In the genomic region with DNA sequence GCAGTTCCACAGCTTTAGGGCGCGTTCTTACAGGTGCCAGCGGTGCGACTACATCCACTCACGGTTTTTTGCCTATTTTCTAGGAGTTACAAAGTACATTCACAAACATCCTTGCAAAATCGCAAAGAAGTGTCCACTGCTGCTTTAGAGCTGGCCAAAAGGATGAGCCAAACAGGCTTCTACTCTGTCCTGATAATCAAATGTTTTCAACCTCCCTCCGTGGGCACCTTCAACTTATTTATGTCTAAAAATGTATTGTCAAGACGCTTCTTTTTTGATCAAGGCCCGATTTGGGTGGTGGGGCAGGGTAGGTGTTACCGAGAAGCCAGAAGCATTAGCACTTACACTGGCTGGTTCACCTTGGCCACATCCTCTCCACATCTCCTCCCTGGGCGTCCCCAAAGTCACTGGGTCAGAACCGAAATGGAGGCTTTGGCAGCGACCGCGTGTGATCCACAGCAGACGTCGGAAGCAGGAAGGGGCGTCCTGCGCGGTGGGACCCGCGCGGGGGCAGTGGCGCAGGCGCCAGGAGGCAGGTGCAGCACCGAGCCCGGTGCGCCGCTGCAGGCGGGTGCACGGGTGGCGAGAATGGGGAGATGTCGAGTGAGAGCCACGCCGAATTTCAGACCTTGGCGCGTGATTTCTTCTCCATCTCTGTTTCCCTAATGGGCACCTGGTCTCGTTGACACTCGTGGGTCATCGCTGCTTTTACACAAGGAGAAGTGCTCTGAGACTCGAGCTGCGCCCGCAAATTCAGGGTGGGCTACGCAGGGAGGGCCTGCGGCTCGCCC, we compare ENCODE assay signal across 13 cellular contexts. TPM values are rescaled to one million over a fixed set of nuclear protein-coding genes. Genes with fewer than 3 reads are reported as not detected.
DNase-seq lines count a peak whose midpoint lies in the region; ATAC-seq and TF ChIP-seq lines count a peak whose summit lies in the region.
"Had no signal": no experiment of that assay in that cellular context is flagged by ENCODE, and none has a peak within 500 bp of the region (broad histone marks: within the 10 kb centered on the region; RNA-seq: fewer than 3 reads in every experiment).

No MANE protein-coding gene starts in this region.

- ATAC-seq in GM23338: no peak
- ATAC-seq in WTC11: no peak
- ATAC-seq in GM18909 (IDR thresholded peaks at IDR 0.05; ENCODE audit: poor library complexity, unreplicated experiment): no peak

- no peak overlapping the region for H3K4ac ChIP-seq in mesenchymal stem cell (ENCODE audit: low read depth in 1 of 2, low read length in 2 of 2)

- H3K9me2 ChIP-seq in GM23338 (ENCODE audit: insufficient read depth) (no peaks in the 10 kb centered on the region), neural cell (ENCODE audit: insufficient read depth, low read length) (no peaks in the 10 kb centered on the region)

- H3K79me2 ChIP-seq in GM23338 (replicated peaks; ENCODE audit: insufficient read depth): no peaks in the 10 kb centered on the region
- no peaks in the 10 kb centered on the region for H3K79me2 ChIP-seq in neural cell (replicated peaks; ENCODE audit: insufficient read depth, low read length)

- H3K36me3 Mint-ChIP-seq in GM23338 (ENCODE audit: low read depth) (peaks cover 20% of the 10 kb centered on the region), WTC11 (peaks cover 11% of the 10 kb centered on the region)

- H2BK15ac ChIP-seq in mesenchymal stem cell (ENCODE audit: low read depth, poor library complexity, severe bottlenecking): no peak overlapping the region

- H3K9ac ChIP-seq in neural cell (ENCODE audit: low read length): no peak overlapping the region
- H3K9ac ChIP-seq in mesenchymal stem cell (ENCODE audit: low read length): no peak overlapping the region

- peaks cover 6% of the 10 kb centered on the region; the same call in 1 of the 2 replicates for H4K20me1 ChIP-seq in GM23338 (replicated peaks; ENCODE audit: insufficient read depth)
- no peaks in the 10 kb centered on the region for H4K20me1 ChIP-seq in neural cell (ENCODE audit: insufficient read depth)

- DNase-seq in DMS53 (lab: John Stamatoyannopoulos, UW) (peak; percentile 33), DMS53 treated with DMSO at 0.1 percent for 48 hours (lab: John Stamatoyannopoulos, UW; ENCODE audit: unreplicated experiment) (no peak), GM23338 (ENCODE audit: low spot score) (no peak), WTC11 (ENCODE audit: low spot score) (no peak), mesenchymal stem cell (no peak), NCI-H774 (lab: John Stamatoyannopoulos, UW) (no peak)
- DNase-seq: activated CD4-positive, alpha-beta T cell treated with anti-CD3 and anti-CD28 coated beads, Interleukin-2, amount 50 U/mL, for 48 hours; anterior cingulate cortex; EL; NCI-H526 treated with DMSO at 0.1 percent for 48 hours had no signal

- H3K27me3 Mint-ChIP-seq in GM23338 (ENCODE audit: insufficient read depth, low read depth, poor library complexity): peaks cover 88% of the 10 kb centered on the region
- H3K27me3 Mint-ChIP-seq in WTC11 (ENCODE audit: low read depth): peaks cover 100% of the 10 kb centered on the region

- WGBS in mesenchymal stem cell: 17% methylated on average over 43 of the region's 46 CpGs

- H3K4me3 ChIP-seq in GM23338 (peak overlapping the region; percentile 47), neural cell (ENCODE audit: low read length) (peak overlapping the region; percentile 41), mesenchymal stem cell (ENCODE audit: insufficient read depth in 1 of 2, low read depth in 1 of 2, low read length in 2 of 2) (no peak overlapping the region)
- H3K4me3 ChIP-seq: SJSA1 had no signal

- H3K27me3 ChIP-seq in GM23338 (ENCODE audit: insufficient read depth): peaks cover 100% of the 10 kb centered on the region
- peaks cover 100% of the 10 kb centered on the region for H3K27me3 ChIP-seq in neural cell (ENCODE audit: insufficient read depth, low read depth, low read length)
- H3K27me3 ChIP-seq in mesenchymal stem cell (ENCODE audit: control insufficient read depth in 1 of 2, insufficient read depth in 1 of 2, low read length in 2 of 2): peaks cover 99 to 100% of the 10 kb centered on the region in 2 experiments
- H3K27me3 ChIP-seq: SJSA1 had no signal

- H4K8ac ChIP-seq in mesenchymal stem cell (ENCODE audit: low read length): no peak overlapping the region

- no peak for TF ChIP-seq EP300 in neural cell (conservative IDR thresholded peaks at IDR 0.05; ENCODE audit: poor library complexity, severe bottlenecking)

- H3F3A ChIP-seq in GM23338 (replicated peaks; ENCODE audit: low read depth) (peaks cover 44% of the 10 kb centered on the region), neural cell (ENCODE audit: insufficient read depth, low read length, poor library complexity, severe bottlenecking) (no peaks in the 10 kb centered on the region)

- H3K4me2 ChIP-seq in GM23338: peak overlapping the region; percentile 81
- no peak overlapping the region for H3K4me2 ChIP-seq in neural cell (ENCODE audit: low read length)
- H3K4me2 ChIP-seq in mesenchymal stem cell (ENCODE audit: low read length, poor library complexity, severe bottlenecking): no peak overlapping the region

- H3K18ac ChIP-seq in mesenchymal stem cell (ENCODE audit: low read depth in 1 of 2, low read length in 2 of 2): no peak overlapping the region

- H3K9me3 ChIP-seq in neural cell (ENCODE audit: low read length) (peaks cover 17% of the 10 kb centered on the region), mesenchymal stem cell (ENCODE audit: control insufficient read depth, low read length) (peaks cover 12% of the 10 kb centered on the region)
- H3K9me3 ChIP-seq: SJSA1 had no signal

- H3K23ac ChIP-seq in mesenchymal stem cell (ENCODE audit: low read length in 2 of 2): no peak overlapping the region

- no peak overlapping the region for H4K91ac ChIP-seq in mesenchymal stem cell (ENCODE audit: low read length)

- H3K79me1 ChIP-seq in mesenchymal stem cell (replicated peaks; ENCODE audit: low read length, poor library complexity, severe bottlenecking): no peaks in the 10 kb centered on the region

- H3K4me1 ChIP-seq in GM23338 (ENCODE audit: insufficient read depth) (peaks cover 78% of the 10 kb centered on the region), mesenchymal stem cell (ENCODE audit: control insufficient read depth, insufficient read depth, low read depth, low read length) (peaks cover 26% of the 10 kb centered on the region)
- H3K4me1 ChIP-seq: SJSA1 had no signal

- POLR2A ChIA-PET in WTC11 (lab: Charles Lee): no interaction called here

- no peak overlapping the region; the same call in 1 of the 2 replicates for H2AFZ ChIP-seq in GM23338
- H2AFZ ChIP-seq in neural cell (ENCODE audit: low read depth, low read length): no peak overlapping the region
- no peak overlapping the region for H2AFZ ChIP-seq in mesenchymal stem cell (ENCODE audit: low read depth, low read length)

- H2BK5ac ChIP-seq in mesenchymal stem cell (ENCODE audit: low read depth, low read length, poor library complexity, severe bottlenecking): no peak overlapping the region

- H3K9me3 Mint-ChIP-seq in GM23338: peaks cover 18% of the 10 kb centered on the region
- peaks cover 10% of the 10 kb centered on the region for H3K9me3 Mint-ChIP-seq in WTC11

- peak overlapping the region in 1 of 2 experiments; percentile 41 for H3K14ac ChIP-seq in mesenchymal stem cell (ENCODE audit: low read length in 2 of 2)

- TF ChIP-seq CTCF in GM23338 (conservative IDR thresholded peaks at IDR 0.05; ENCODE audit: low read depth in 2 of 2): no peak
- TF ChIP-seq CTCF in WTC11 (IDR thresholded peaks at IDR 0.05): no peak
- TF ChIP-seq CTCF in neural cell (IDR thresholded peaks at IDR 0.05; ENCODE audit: poor library complexity, severe bottlenecking): no peak

- H3K4me3 Mint-ChIP-seq in GM23338: peak overlapping the region; percentile 46; the same call in 2 of the 3 replicates
- H3K4me3 Mint-ChIP-seq in WTC11: peak overlapping the region; percentile 53

- CTCF ChIA-PET in WTC11 (lab: Charles Lee): interaction anchor here (0.6 to 5.8 kb wide), 4 partner anchors 13 to 266 kb away, joined by 3 to 55 read pairs (median 5); no protein-coding TSS in a partner anchor

- H2AK5ac ChIP-seq in mesenchymal stem cell (ENCODE audit: low read length, severe bottlenecking): no peak overlapping the region

- peaks cover 48% of the 10 kb centered on the region for H3K4me1 Mint-ChIP-seq in GM23338
- peaks cover 71% of the 10 kb centered on the region for H3K4me1 Mint-ChIP-seq in WTC11

- H2BK120ac ChIP-seq in mesenchymal stem cell (ENCODE audit: low read depth, low read length): no peak overlapping the region

- TF ChIP-seq RAD21 in neural cell (conservative IDR thresholded peaks at IDR 0.05): no peak

- H3K27ac ChIP-seq in GM23338 (ENCODE audit: low read depth): no peak overlapping the region
- H3K27ac ChIP-seq in neural cell (ENCODE audit: low read length): no peak overlapping the region
- no peak overlapping the region for H3K27ac ChIP-seq in mesenchymal stem cell (ENCODE audit: low read length, poor library complexity, severe bottlenecking)
- H3K27ac ChIP-seq: SJSA1 had no signal

- H2BK12ac ChIP-seq in mesenchymal stem cell (ENCODE audit: low read length in 2 of 2): no peak overlapping the region

- no peaks in the 10 kb centered on the region for H3K36me3 ChIP-seq in GM23338 (ENCODE audit: insufficient read depth)
- H3K36me3 ChIP-seq in neural cell (ENCODE audit: insufficient read depth, low read length): no peaks in the 10 kb centered on the region
- no peaks in the 10 kb centered on the region for H3K36me3 ChIP-seq in mesenchymal stem cell (ENCODE audit: control insufficient read depth in 1 of 2, insufficient read depth in 2 of 2, low read depth in 1 of 2, low read length in 2 of 2)
- H3K36me3 ChIP-seq: SJSA1 had no signal

- no peak overlapping the region for H3K27ac Mint-ChIP-seq in GM23338
- H3K27ac Mint-ChIP-seq in WTC11: no peak overlapping the region

TF ChIP-seq in GM23338, 12 proteins besides CTCF, POLR2A, EP300 and RAD21 (continues in another document):
- peak; percentile 97 for TF ChIP-seq EZH2 (IDR thresholded peaks at IDR 0.05; ENCODE audit: low read depth, unreplicated experiment)

TF ChIP-seq in WTC11, 78 proteins besides CTCF, POLR2A, EP300 and RAD21 (continues in another document):
- no peak for TF ChIP-seq GTF2I (CRISPR knock-in tag; conservative IDR thresholded peaks at IDR 0.05)

TF ChIP-seq in neural cell, 6 proteins besides CTCF, POLR2A, EP300 and RAD21 (continues in another document):
- TF ChIP-seq POLR2AphosphoS5 (IDR thresholded peaks at IDR 0.05): peak; percentile 7

RNA-seq across cellular contexts. Expression of gene NKX3-2, which starts 16.9 kb away (rescaled TPM):
- 0.14 TPM in 1 of 2 replicates, not detected in the other for total RNA-seq in GM23338 (2014; rRNA removed; shearing (Covaris generic))
- polyA plus RNA-seq in GM23338 (2016; fragmentation: Nextera tagmentation; extraction: Ambion mirVana) (not detected in 2 replicates), neural cell (not detected in 2 replicates)
- total RNA-seq in WTC11 (2021): 0.07 TPM in 1 of 3 replicates, not detected in the others
- not detected in 2 replicates for polyA minus RNA-seq in neural cell
- polyA plus RNA-seq in mesenchymal stem cell (2013, experiment 1 of 2): 11.5 TPM
- 11.2 TPM for polyA plus RNA-seq in mesenchymal stem cell (2013, experiment 2 of 2)

RNA-seq across cellular contexts. Expression of gene RAB28, which starts 43.2 kb away (rescaled TPM):
- 23.9 and 35.9 TPM in 2 replicates for total RNA-seq in GM23338 (2014; rRNA removed; shearing (Covaris generic))
- 13.8 and 15.3 TPM in 2 replicates for polyA plus RNA-seq in GM23338 (2016; fragmentation: Nextera tagmentation; extraction: Ambion mirVana)
- 17.1 to 18.4 TPM (median 17.4 TPM) in 3 replicates for total RNA-seq in WTC11 (2021)
- 60.5 and 60.7 TPM in 2 replicates for polyA plus RNA-seq in neural cell
- polyA minus RNA-seq in neural cell: 42.4 and 44.7 TPM in 2 replicates
- polyA plus RNA-seq in mesenchymal stem cell (2013, experiment 1 of 2): 20.5 TPM
- 21.7 TPM for polyA plus RNA-seq in mesenchymal stem cell (2013, experiment 2 of 2)

Comparison
In these comparisons a context has a peak if more than half of its experiments do, and no peak if none do; other contexts are left out.
1. H3K4me3 ChIP-seq: peak in GM23338 (single experiment) and neural cell (single experiment); none in mesenchymal stem cell (0 of 2).